2 cellular contexts compared by ENCODE assay signal in the genomic region with DNA sequence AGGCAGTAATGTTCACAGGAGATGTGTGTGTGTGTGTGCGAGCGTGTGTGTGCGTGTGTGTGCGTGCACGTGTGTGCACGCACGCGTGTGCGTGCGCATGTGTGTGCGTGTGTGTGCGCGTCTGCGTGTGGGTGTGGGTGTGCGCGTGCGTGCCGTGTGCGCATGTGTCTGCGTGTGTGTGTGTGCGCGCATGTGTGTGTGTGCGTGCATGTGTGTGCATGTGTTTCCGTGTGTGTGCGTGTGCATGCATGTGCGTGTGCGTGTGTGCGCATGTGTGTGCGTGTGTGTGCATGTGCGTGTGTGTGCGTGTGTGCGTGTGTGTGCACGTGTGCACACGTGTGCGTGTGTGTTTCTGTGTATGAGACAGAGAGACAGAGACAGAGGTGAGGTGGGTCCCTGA.
TF ChIP-seq lines count a peak whose summit lies in the region.

No MANE protein-coding gene starts in this region.

TF ChIP-seq in GM23338, 12 proteins besides CTCF, POLR2A, EP300 and RAD21 (continued from another document):
- no peak for TF ChIP-seq ZNF462 (CRISPR knock-in tag; IDR thresholded peaks at IDR 0.05)
- TF ChIP-seq EZH2 (IDR thresholded peaks at IDR 0.05; ENCODE audit: low read depth, unreplicated experiment): no peak
- TF ChIP-seq REST (IDR thresholded peaks at IDR 0.05; ENCODE audit: unreplicated experiment): no peak
- no peak for TF ChIP-seq JUNB (IDR thresholded peaks at IDR 0.05; ENCODE audit: unreplicated experiment)
- no peak for TF ChIP-seq ETS1 (IDR thresholded peaks at IDR 0.05)

TF ChIP-seq in GM12878, 131 proteins besides CTCF, POLR2A, EP300 and RAD21 (continued from another document):
- peak; percentile 77 for TF ChIP-seq PBX3 (IDR thresholded peaks at IDR 0.05; ENCODE audit: insufficient replicate concordance, low read depth, low read length)
